Comparison of ENCODE assay signal across 8 cellular contexts in genomic region chr7:139339698-139340036, GRCh38. TPM values are rescaled to one million over a fixed set of nuclear protein-coding genes. Genes with fewer than 3 reads are reported as not detected.
DNase-seq lines count a peak whose midpoint lies in the region; TF ChIP-seq lines count a peak whose summit lies in the region.

No MANE protein-coding gene starts in this region.

- peaks cover 6% of the 10 kb centered on the region for H3K27me3 Mint-ChIP-seq in nephron (ENCODE audit: low read depth)

- peaks cover 11% of the 10 kb centered on the region for H3K9me3 Mint-ChIP-seq in nephron

- H3K36me3 Mint-ChIP-seq in nephron (ENCODE audit: low read depth), result peaks cover 12% of the 10 kb centered on the region

- CTCF ChIA-PET in BJ (lab: Yijun Ruan, JAX), result interaction anchor here (0.7 to 1.4 kb wide), 4 partner anchors 9 to 69 kb away, joined by 3 to 6 read pairs (median 4); no protein-coding TSS in a partner anchor

- H3K36me3 ChIP-seq in BJ (ENCODE audit: control insufficient read depth, insufficient read depth, low read length) (no peaks in the 10 kb centered on the region), duodenal mucosa (ENCODE audit: control insufficient read depth in 1 of 2, insufficient read depth in 2 of 2, low read length in 2 of 2) (no peaks in the 10 kb centered on the region)

- peaks cover 10 to 11% of the 10 kb centered on the region in 2 donors for H3K4me1 ChIP-seq in duodenal mucosa (ENCODE audit: control insufficient read depth in 1 of 2, insufficient read depth in 2 of 2, low read length in 2 of 2)

- POLR2A ChIA-PET in BJ (lab: Charles Lee), result interaction anchor here (1.0 kb wide), 1 partner anchor 20 kb away, joined by 5 read pairs; the partner anchor contains the start of gene LUC7L2

- intact Hi-C loops in head of caudate nucleus (cut with DNase I), result loop anchor here (1.0 to 5.0 kb wide), 4 partner anchors 21 to 207 kb away; partner anchors contain the start of gene UBN2

- H3K4me3 Mint-ChIP-seq in nephron, result peak overlapping the region; percentile 91 to 93 (median 91)

- DNase-seq in BJ (ENCODE audit: low read depth) (no peak), NB4 (ENCODE audit: low read depth) (no peak), NCI-H1930 (lab: John Stamatoyannopoulos, UW) (no peak), D341Med (ENCODE audit: low spot score) (no peak), AG08395 (ENCODE audit: low spot score) (no peak), head of caudate nucleus (no peak)

- H3K27ac Mint-ChIP-seq in nephron, result peak overlapping the region; percentile 100

- TF ChIP-seq CTCF in BJ (IDR thresholded peaks at IDR 0.05; ENCODE audit: insufficient read depth, low read depth, low read length) (no peak), NB4 (IDR thresholded peaks at IDR 0.05; ENCODE audit: low read depth, low read length) (no peak), nephron (IDR thresholded peaks at IDR 0.05; ENCODE audit: unreplicated experiment in 3 of 3) (no peak)

- H3K4me3 ChIP-seq in BJ (ENCODE audit: low read depth, low read length) (peak overlapping the region; percentile 91), NB4 (ENCODE audit: low read depth, low read length) (peak overlapping the region; percentile 97), duodenal mucosa (ENCODE audit: low read depth in 1 of 2, low read length in 2 of 2) (peak overlapping the region; percentile 88 to 96)

- no peaks in the 10 kb centered on the region for H3K9me3 ChIP-seq in duodenal mucosa (ENCODE audit: control insufficient read depth in 1 of 2, low read length in 2 of 2)

- H3K27ac ChIP-seq in duodenal mucosa (ENCODE audit: low read depth, low read length), result peak overlapping the region; percentile 99

- H3K27me3 ChIP-seq in BJ (ENCODE audit: control insufficient read depth, insufficient read depth, low read length), result no peaks in the 10 kb centered on the region
- H3K27me3 ChIP-seq in duodenal mucosa (ENCODE audit: control insufficient read depth in 1 of 2, insufficient read depth in 2 of 2, low read length in 2 of 2), result no peaks in the 10 kb centered on the region

- peak; percentile 2 for TF ChIP-seq POLR2A in NB4 (IDR thresholded peaks at IDR 0.05; ENCODE audit: extremely low read depth, insufficient read length)

- peaks cover 8% of the 10 kb centered on the region for H3K4me1 Mint-ChIP-seq in nephron

- H3K9ac ChIP-seq in duodenal mucosa (ENCODE audit: low read depth in 1 of 2, low read length in 2 of 2), result peak overlapping the region in 1 of 2 donors; percentile 98

RNA-seq across cellular contexts. Expression of gene FMC1, which starts 1.5 kb away (rescaled TPM):
- polyA plus RNA-seq in BJ (2011; rRNA removed), result 9.9 and 12.1 TPM in 2 replicates
- 5.4 and 6.5 TPM in 2 replicates for polyA minus RNA-seq in BJ (2011; rRNA and poly(A)+ RNA removed)

RNA-seq across cellular contexts. Expression of gene LUC7L2, which starts 20.0 kb away (rescaled TPM):
- 22.3 and 34.9 TPM in 2 replicates for polyA plus RNA-seq in BJ (2011; rRNA removed)
- polyA minus RNA-seq in BJ (2011; rRNA and poly(A)+ RNA removed), result 14.7 and 19.7 TPM in 2 replicates
